Comparison of ENCODE assay signal across 1 cellular context in the genomic region with DNA sequence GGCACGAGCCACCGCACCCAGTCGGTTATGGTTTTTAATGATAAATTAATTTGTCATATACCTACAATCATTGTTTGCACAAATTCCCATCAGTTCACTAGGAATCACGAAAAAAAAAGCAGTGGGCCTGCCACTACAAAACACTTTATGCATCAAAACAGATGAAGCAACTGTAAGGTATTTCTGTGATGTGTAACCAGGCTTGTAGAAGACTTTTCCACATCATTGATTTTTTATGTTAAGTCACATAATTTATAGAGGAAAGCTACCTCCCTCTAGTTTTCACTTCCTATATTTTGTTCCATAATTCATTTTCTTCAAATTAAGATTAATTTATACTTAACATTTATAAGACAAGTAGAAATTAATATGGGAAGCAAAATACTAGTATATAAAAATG.
TF ChIP-seq lines count a peak whose summit lies in the region.

No MANE protein-coding gene starts in this region.

TF ChIP-seq in IMR-90, 13 proteins besides CTCF, POLR2A, EP300 and RAD21:
- TF ChIP-seq ELK1 (IDR thresholded peaks at IDR 0.05; ENCODE audit: borderline replicate concordance, low read depth, low read length) (no peak), NFE2L2 (IDR thresholded peaks at IDR 0.05; ENCODE audit: low read depth, low read length) (no peak), SMC3 (IDR thresholded peaks at IDR 0.05; ENCODE audit: low read depth, low read length) (no peak), CEBPB (IDR thresholded peaks at IDR 0.05; ENCODE audit: low read depth, low read length) (no peak), MAZ (IDR thresholded peaks at IDR 0.05; ENCODE audit: borderline replicate concordance, low read depth, low read length) (no peak), BHLHE40 (IDR thresholded peaks at IDR 0.05; ENCODE audit: low read depth, low read length) (no peak), MXI1 (IDR thresholded peaks at IDR 0.05; ENCODE audit: borderline replicate concordance, low read depth, low read length) (no peak), CHD1 (IDR thresholded peaks at IDR 0.05; ENCODE audit: low read depth, low read length) (no peak), RCOR1 (IDR thresholded peaks at IDR 0.05; ENCODE audit: insufficient replicate concordance, low read length) (no peak), MAFK (IDR thresholded peaks at IDR 0.05; ENCODE audit: low read depth, low read length) (no peak)
- TF ChIP-seq, protein P1, sequence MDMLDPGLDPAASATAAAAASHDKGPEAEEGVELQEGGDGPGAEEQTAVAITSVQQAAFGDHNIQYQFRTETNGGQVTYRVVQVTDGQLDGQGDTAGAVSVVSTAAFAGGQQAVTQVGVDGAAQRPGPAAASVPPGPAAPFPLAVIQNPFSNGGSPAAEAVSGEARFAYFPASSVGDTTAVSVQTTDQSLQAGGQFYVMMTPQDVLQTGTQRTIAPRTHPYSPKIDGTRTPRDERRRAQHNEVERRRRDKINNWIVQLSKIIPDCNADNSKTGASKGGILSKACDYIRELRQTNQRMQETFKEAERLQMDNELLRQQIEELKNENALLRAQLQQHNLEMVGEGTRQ (IDR thresholded peaks at IDR 0.05; ENCODE audit: low read depth, low read length): no peak
